In genomic region chr1:32272557-32273388, GRCh38 we compare ENCODE assay signal across 11 cellular contexts. TPM values are rescaled to one million over a fixed set of nuclear protein-coding genes. Genes with fewer than 3 reads are reported as not detected.
DNase-seq lines count a peak whose midpoint lies in the region; ATAC-seq and TF ChIP-seq lines count a peak whose summit lies in the region.
"Had no signal": no experiment of that assay in that cellular context is flagged by ENCODE, and none has a peak within 500 bp of the region (broad histone marks: within the 10 kb centered on the region; RNA-seq: fewer than 3 reads in every experiment).

No MANE protein-coding gene starts in this region.

- peaks cover 37% of the 10 kb centered on the region for H3K36me3 ChIP-seq in CD8-positive, alpha-beta T cell (ENCODE audit: insufficient read depth, low read length)
- H3K36me3 ChIP-seq in KOPT-K1 (ENCODE audit: insufficient read depth, low read length) (peaks cover 44% of the 10 kb centered on the region), esophagus muscularis mucosa (no peaks in the 10 kb centered on the region)

- no peak for TF ChIP-seq CTCF in CD8-positive, alpha-beta T cell (IDR thresholded peaks at IDR 0.05)
- no peak for TF ChIP-seq CTCF in esophagus muscularis mucosa (IDR thresholded peaks at IDR 0.05)

- peak overlapping the region; percentile 42 for H3K4me3 ChIP-seq in CD8-positive, alpha-beta T cell (ENCODE audit: low read depth, low read length)
- H3K4me3 ChIP-seq in esophagus muscularis mucosa = no peak overlapping the region

- peak in 3 of 7 experiments; percentile 27 to 33 (median 30) for DNase-seq in CD8-positive, alpha-beta T cell
- DNase-seq in activated T-helper 2 cell treated with anti-CD3 and anti-CD28 coated beads, Interferon-gamma antibody, Interleukin-2, Interleukin-4, amounts not matched to agents 10 μg/mL and 5 μg/mL and 100 μg/mL, durations not matched to agents 14 hours and 24 hours and 36 hours (ENCODE audit: low spot score) = no peak
- no peak for DNase-seq in naive B cell
- no peak for DNase-seq in esophagus muscularis mucosa (ENCODE audit: extremely low spot score)
- DNase-seq in HPDE6-E6E7 (ENCODE audit: extremely low spot score) = no peak
- no peak for DNase-seq in NCI-H1092 treated with DMSO at 0.1 percent for 48 hours (lab: John Stamatoyannopoulos, UW)
- no peak for DNase-seq in HEK293T (ENCODE audit: extremely low spot score)
- DNase-seq: Kasumi-1, small intestine had no signal

- H3K36me3 Mint-ChIP-seq in CD8-positive, alpha-beta T cell = peaks cover 55% of the 10 kb centered on the region
- peaks cover 64% of the 10 kb centered on the region for H3K36me3 Mint-ChIP-seq in activated T-helper 2 cell treated with anti-CD3 and anti-CD28 coated beads, Interferon-gamma antibody, Interleukin-2, Interleukin-4, amounts not matched to agents 10 μg/mL and 5 μg/mL and 100 μg/mL, durations not matched to agents 14 hours and 24 hours and 36 hours (ENCODE audit: low read depth)
- H3K36me3 Mint-ChIP-seq in naive B cell = peaks cover 0 to 7% of the 10 kb centered on the region in 2 donors

- intact Hi-C loops in CD8-positive, alpha-beta T cell (cut with DNase I, micrococcal nuclease) = loop anchor here (1.0 to 10.0 kb wide), 5 partner anchors 20 to 63 kb away; partner anchors contain the start of genes EIF3I (in 2 of the 2), TMEM234 (in 2 of the 2) and HDAC1 (in 1 of the 2)
- intact Hi-C loops in activated T-helper 2 cell treated with anti-CD3 and anti-CD28 coated beads, Interferon-gamma antibody, Interleukin-2, Interleukin-4, amounts not matched to agents 10 μg/mL and 5 μg/mL and 100 μg/mL, durations not matched to agents 14 hours and 24 hours and 36 hours (cut with micrococcal nuclease) = loop anchor here (2.0 kb wide), 1 partner anchor 18 kb away; no protein-coding TSS in a partner anchor
- intact Hi-C loops in esophagus muscularis mucosa (cut with DNase I) = no loop called here

- H3K27ac ChIP-seq in CD8-positive, alpha-beta T cell (ENCODE audit: low read depth, low read length) = peak overlapping the region; percentile 36
- H3K27ac ChIP-seq in KOPT-K1 (ENCODE audit: low read depth, low read length, poor library complexity, severe bottlenecking) (peak overlapping the region; percentile 99), esophagus muscularis mucosa (replicated peaks in 1 of 4) (no peak overlapping the region)

- WGBS in esophagus muscularis mucosa = 70% methylated on average over 7 of the region's 7 CpGs

- H3K27me3 Mint-ChIP-seq in CD8-positive, alpha-beta T cell (ENCODE audit: low read depth) = no peaks in the 10 kb centered on the region
- no peaks in the 10 kb centered on the region for H3K27me3 Mint-ChIP-seq in activated T-helper 2 cell treated with anti-CD3 and anti-CD28 coated beads, Interferon-gamma antibody, Interleukin-2, Interleukin-4, amounts not matched to agents 10 μg/mL and 5 μg/mL and 100 μg/mL, durations not matched to agents 14 hours and 24 hours and 36 hours (ENCODE audit: low read depth)
- no peaks in the 10 kb centered on the region for H3K27me3 Mint-ChIP-seq in naive B cell

- TF ChIP-seq POLR2A in esophagus muscularis mucosa (IDR thresholded peaks at IDR 0.05; ENCODE audit: low read depth) = no peak

- H3K27ac Mint-ChIP-seq in CD8-positive, alpha-beta T cell = peak overlapping the region; percentile 98
- peak overlapping the region; percentile 88 for H3K27ac Mint-ChIP-seq in activated T-helper 2 cell treated with anti-CD3 and anti-CD28 coated beads, Interferon-gamma antibody, Interleukin-2, Interleukin-4, amounts not matched to agents 10 μg/mL and 5 μg/mL and 100 μg/mL, durations not matched to agents 14 hours and 24 hours and 36 hours
- peak overlapping the region; percentile 27 to 95 (median 89) for H3K27ac Mint-ChIP-seq in naive B cell

- peaks cover 65% of the 10 kb centered on the region for H3K4me1 Mint-ChIP-seq in CD8-positive, alpha-beta T cell (ENCODE audit: low read depth)
- peaks cover 49% of the 10 kb centered on the region for H3K4me1 Mint-ChIP-seq in activated T-helper 2 cell treated with anti-CD3 and anti-CD28 coated beads, Interferon-gamma antibody, Interleukin-2, Interleukin-4, amounts not matched to agents 10 μg/mL and 5 μg/mL and 100 μg/mL, durations not matched to agents 14 hours and 24 hours and 36 hours (ENCODE audit: low read depth)
- H3K4me1 Mint-ChIP-seq in naive B cell = peaks cover 31 to 40% (median 37%) of the 10 kb centered on the region in 3 donors

- CTCF ChIA-PET in CD8-positive, alpha-beta T cell (lab: Charles Lee) = interaction anchor here (1.3 to 2.1 kb wide), 2 partner anchors 22 to 23 kb away, joined by 4 to 6 read pairs; partner anchors contain the start of gene LCK
- CTCF ChIA-PET in HEK293T (lab: Yijun Ruan, JAX) = no interaction called here

- POLR2A ChIA-PET in CD8-positive, alpha-beta T cell (lab: Charles Lee) = interaction anchor here (1.0 to 11.2 kb wide), 7 partner anchors 9 to 63 kb away, joined by 5 to 206 read pairs (median 16); partner anchors contain the start of genes FAM167B, LCK and MARCKSL1
- POLR2A ChIA-PET in HEK293T (lab: Yijun Ruan, JAX) = no interaction called here

- no peaks in the 10 kb centered on the region for H3K9me3 ChIP-seq in CD8-positive, alpha-beta T cell (ENCODE audit: low read length)
- H3K9me3 ChIP-seq in KOPT-K1 (ENCODE audit: insufficient read depth, low read length, poor library complexity, severe bottlenecking) (no peaks in the 10 kb centered on the region), esophagus muscularis mucosa (no peaks in the 10 kb centered on the region)

- peak overlapping the region; percentile 83 for H3K4me3 Mint-ChIP-seq in CD8-positive, alpha-beta T cell
- peak overlapping the region; percentile 57 for H3K4me3 Mint-ChIP-seq in activated T-helper 2 cell treated with anti-CD3 and anti-CD28 coated beads, Interferon-gamma antibody, Interleukin-2, Interleukin-4, amounts not matched to agents 10 μg/mL and 5 μg/mL and 100 μg/mL, durations not matched to agents 14 hours and 24 hours and 36 hours (ENCODE audit: low read depth)
- peak overlapping the region in 5 of 8 donors; percentile 47 to 81 (median 75) for H3K4me3 Mint-ChIP-seq in naive B cell

- no peaks in the 10 kb centered on the region for H3K27me3 ChIP-seq in CD8-positive, alpha-beta T cell (ENCODE audit: insufficient read depth, low read length)
- H3K27me3 ChIP-seq in esophagus muscularis mucosa = peaks cover 0 to 53% (median 12%) of the 10 kb centered on the region in 4 donors

- H3K9me3 Mint-ChIP-seq in CD8-positive, alpha-beta T cell = no peaks in the 10 kb centered on the region
- no peaks in the 10 kb centered on the region for H3K9me3 Mint-ChIP-seq in activated T-helper 2 cell treated with anti-CD3 and anti-CD28 coated beads, Interferon-gamma antibody, Interleukin-2, Interleukin-4, amounts not matched to agents 10 μg/mL and 5 μg/mL and 100 μg/mL, durations not matched to agents 14 hours and 24 hours and 36 hours
- no peaks in the 10 kb centered on the region for H3K9me3 Mint-ChIP-seq in naive B cell

- H3K4me1 ChIP-seq in CD8-positive, alpha-beta T cell (ENCODE audit: insufficient read depth, low read length) = peaks cover 78% of the 10 kb centered on the region
- H3K4me1 ChIP-seq in esophagus muscularis mucosa = peaks cover 0 to 6% (median 3%) of the 10 kb centered on the region in 4 donors

- TF ChIP-seq EP300 in esophagus muscularis mucosa (IDR thresholded peaks at IDR 0.05) = no peak

- peak; percentile 2 for ATAC-seq in CD8-positive, alpha-beta T cell
- no peak for ATAC-seq in naive B cell (ENCODE audit: low read depth in 2 of 2)

TF ChIP-seq in HEK293T, 16 proteins besides CTCF, POLR2A, EP300 and RAD21 (continues in another document):
- TF ChIP-seq HDGF (IDR thresholded peaks at IDR 0.05; ENCODE audit: borderline replicate concordance) = no peak
- no peak for TF ChIP-seq NFRKB (IDR thresholded peaks at IDR 0.05)
- no peak for TF ChIP-seq L3MBTL2 (conservative IDR thresholded peaks at IDR 0.05)

RNA-seq across cellular contexts. Expression of gene HDAC1, which starts 19.1 kb away (rescaled TPM):
- 10 to 100 TPM; 57.8 to 61.4 TPM for total RNA-seq in CD8-positive, alpha-beta T cell
- 179 and 195 TPM in 2 replicates for total RNA-seq in activated T-helper 2 cell treated with anti-CD3 and anti-CD28 coated beads, Interferon-gamma antibody, Interleukin-2, Interleukin-4, amounts not matched to agents 10 μg/mL and 5 μg/mL and 100 μg/mL, durations not matched to agents 14 hours and 24 hours and 36 hours
- polyA plus RNA-seq in naive B cell (ENCODE audit: low read depth in 6 of 6) = 100 to 1,000 TPM; 179 to 253 (median 204) TPM
- 10 to 100 TPM; 42.8 to 70.4 (median 51.4) TPM for total RNA-seq in esophagus muscularis mucosa

RNA-seq across cellular contexts. Expression of gene LCK, which starts 21.7 kb away (rescaled TPM):
- total RNA-seq in CD8-positive, alpha-beta T cell = 100 to 1,000 TPM; 203 to 206 TPM
- total RNA-seq in activated T-helper 2 cell treated with anti-CD3 and anti-CD28 coated beads, Interferon-gamma antibody, Interleukin-2, Interleukin-4, amounts not matched to agents 10 μg/mL and 5 μg/mL and 100 μg/mL, durations not matched to agents 14 hours and 24 hours and 36 hours = 221 and 232 TPM in 2 replicates
- polyA plus RNA-seq in naive B cell (ENCODE audit: low read depth in 6 of 6) = 100 to 1,000 TPM in 1 of 6 donors, 10 to 100 TPM in 5; 57.7 to 124 (median 61.1) TPM
- total RNA-seq in esophagus muscularis mucosa = 1 to 10 TPM in 2 of 4 donors, under 1 TPM in 2; 0.42 to 2.8 (median 1.1) TPM
- total RNA-seq: myocyte had no signal

RNA-seq across cellular contexts. Expression of gene FAM167B, which starts 25.8 kb away (rescaled TPM):
- total RNA-seq in CD8-positive, alpha-beta T cell = under 1 TPM; 0.35 to 0.86 TPM
- total RNA-seq in activated T-helper 2 cell treated with anti-CD3 and anti-CD28 coated beads, Interferon-gamma antibody, Interleukin-2, Interleukin-4, amounts not matched to agents 10 μg/mL and 5 μg/mL and 100 μg/mL, durations not matched to agents 14 hours and 24 hours and 36 hours = 0.78 and 0.80 TPM in 2 replicates
- polyA plus RNA-seq in naive B cell (ENCODE audit: low read depth in 6 of 6) = under 1 TPM in 1 of 6 donors, not detected in 5; 0.42 TPM
- 1 to 10 TPM in 3 of 4 donors, under 1 TPM in 1; 0.83 to 6.7 (median 4.7) TPM for total RNA-seq in esophagus muscularis mucosa

RNA-seq across cellular contexts. Expression of gene EIF3I, which starts 50.6 kb away (rescaled TPM):
- total RNA-seq in CD8-positive, alpha-beta T cell = 100 to 1,000 TPM in 1 of 2 experiments, 10 to 100 TPM in 1; 97.4 to 101 TPM
- 287 and 293 TPM in 2 replicates for total RNA-seq in activated T-helper 2 cell treated with anti-CD3 and anti-CD28 coated beads, Interferon-gamma antibody, Interleukin-2, Interleukin-4, amounts not matched to agents 10 μg/mL and 5 μg/mL and 100 μg/mL, durations not matched to agents 14 hours and 24 hours and 36 hours
- 100 to 1,000 TPM; 152 to 251 (median 180) TPM for polyA plus RNA-seq in naive B cell (ENCODE audit: low read depth in 6 of 6)
- 100 to 1,000 TPM; 141 to 214 (median 167) TPM for total RNA-seq in esophagus muscularis mucosa

RNA-seq across cellular contexts. Expression of gene TMEM234, which starts 50.6 kb away (rescaled TPM):
- 1 to 10 TPM; 8.6 to 9.1 TPM for total RNA-seq in CD8-positive, alpha-beta T cell
- total RNA-seq in activated T-helper 2 cell treated with anti-CD3 and anti-CD28 coated beads, Interferon-gamma antibody, Interleukin-2, Interleukin-4, amounts not matched to agents 10 μg/mL and 5 μg/mL and 100 μg/mL, durations not matched to agents 14 hours and 24 hours and 36 hours = 10.7 and 12.1 TPM in 2 replicates
- 10 to 100 TPM in 4 of 6 donors, 1 to 10 TPM in 1, not detected in 1; 6.8 to 12.0 (median 10.9) TPM for polyA plus RNA-seq in naive B cell (ENCODE audit: low read depth in 6 of 6)
- 1 to 10 TPM; 6.6 to 10.0 (median 8.2) TPM for total RNA-seq in esophagus muscularis mucosa

Comparison
In these comparisons a context has a peak if more than half of its experiments do, and no peak if none do; other contexts are left out.
1. H3K27ac ChIP-seq: peak in CD8-positive, alpha-beta T cell (single experiment) and KOPT-K1 (single experiment); none in esophagus muscularis mucosa (0 of 4).
2. RNA of gene LCK, which starts 21.7 kb away (total RNA-seq): 221 to 232 TPM in activated T-helper 2 cell treated with anti-CD3 and anti-CD28 coated beads, Interferon-gamma antibody, Interleukin-2, Interleukin-4, amounts not matched to agents 10 μg/mL and 5 μg/mL and 100 μg/mL, durations not matched to agents 14 hours and 24 hours and 36 hours and 203 to 206 TPM in CD8-positive, alpha-beta T cell; 0.42 to 2.8 TPM in esophagus muscularis mucosa; every median in the first group is over 10 times any median in the second.
3. Peak in every context shown above with its lines, with median percentiles within 50 percentile points of each other: H3K27ac Mint-ChIP-seq and H3K4me3 Mint-ChIP-seq.